In genomic region chr9:81374459-81374858, GRCh38 we compare ENCODE assay signal across 21 cellular contexts.
A peak's percentile ranks its signal among the peaks of the same experiment; 100 is the strongest.
DNase-seq lines count a peak whose midpoint lies in the region; ATAC-seq and TF ChIP-seq lines count a peak whose summit lies in the region.
"Had no signal": no experiment of that assay in that cellular context is flagged by ENCODE, and none has a peak within 500 bp of the region (broad histone marks: within the 10 kb centered on the region; RNA-seq: fewer than 3 reads in every experiment).

No MANE protein-coding gene starts in this region.

- CTCF ChIA-PET in HEK293 (lab: Yijun Ruan, JAX), result no interaction called here
- CTCF ChIA-PET in CD8-positive, alpha-beta memory T cell (lab: Charles Lee), result no interaction called here

- H3K4me1 Mint-ChIP-seq in brain, result peaks cover 68% of the 10 kb centered on the region
- no peaks in the 10 kb centered on the region for H3K4me1 Mint-ChIP-seq in CD8-positive, alpha-beta memory T cell

- in situ Hi-C loops in KBM-7 (cut with MboI; ENCODE audit: low pct_unique_long_range_greater_than_20kb, low sequenced_read_pairs), result no loop called here

- H3K4me3 ChIP-seq in HEK293 (ENCODE audit: low read depth, low read length) (no peak overlapping the region), mesodermal cell (ENCODE audit: extremely low read depth, insufficient read depth, low read length, poor library complexity, severe bottlenecking) (no peak overlapping the region)
- no peak overlapping the region for H3K4me3 ChIP-seq in CD8-positive, alpha-beta memory T cell (ENCODE audit: low read length)
- H3K4me3 ChIP-seq: MG63, SJCRH30 had no signal

- ATAC-seq in HG02938 (IDR thresholded peaks at IDR 0.05; ENCODE audit: unreplicated experiment), result no peak
- ATAC-seq: CD8-positive, alpha-beta T cell; Panc1 had no signal

- H3K27me3 ChIP-seq in CD8-positive, alpha-beta memory T cell (ENCODE audit: insufficient read depth, low read length, poor library complexity, severe bottlenecking), result no peaks in the 10 kb centered on the region
- H3K27me3 ChIP-seq: MG63, SJCRH30 had no signal

- TF ChIP-seq CTCF in HEK293 (tag by site-specific recombination; IDR thresholded peaks at IDR 0.05), result no peak
- TF ChIP-seq CTCF in brain (conservative IDR thresholded peaks at IDR 0.05), result no peak

- H3K9me3 Mint-ChIP-seq in brain, result peaks cover 0 to 6% (median 0%) of the 10 kb centered on the region in 5 experiments
- H3K9me3 Mint-ChIP-seq in CD8-positive, alpha-beta memory T cell, result peaks cover 0 to 33% (median 2%) of the 10 kb centered on the region in 5 donors
- H3K9me3 Mint-ChIP-seq: CD8-positive, alpha-beta T cell had no signal

- H3K4me1 ChIP-seq in HEK293 (ENCODE audit: control insufficient read depth, insufficient read depth, low read length) (peaks cover 14% of the 10 kb centered on the region), mesodermal cell (ENCODE audit: control insufficient read depth, insufficient read depth, low read length, poor library complexity, severe bottlenecking) (peaks cover 12% of the 10 kb centered on the region)
- no peaks in the 10 kb centered on the region for H3K4me1 ChIP-seq in CD8-positive, alpha-beta memory T cell (ENCODE audit: insufficient read depth, low read length)
- H3K4me1 ChIP-seq: SJCRH30 had no signal

- POLR2A ChIA-PET in HEK293 (lab: Yijun Ruan, JAX), result interaction anchor here (1.0 kb wide), 1 partner anchor 24 kb away, joined by 3 read pairs; no protein-coding TSS in a partner anchor
- POLR2A ChIA-PET in CD8-positive, alpha-beta memory T cell (lab: Charles Lee), result no interaction called here

- 100% methylated on average over 1 of the region's 2 CpGs; no CpG with 5 or more reads in 1 of the 2 experiments for WGBS in mesodermal cell (ENCODE audit: insufficient coverage in 2 of 2), 2 experiments

- H3K27ac ChIP-seq in HEK293 (ENCODE audit: extremely low read depth, low read depth, low read length), result peak overlapping the region; percentile 45; the same call in 1 of the 2 replicates
- peak overlapping the region; percentile 47 for H3K27ac ChIP-seq in mesodermal cell (ENCODE audit: low read depth, low read length, severe bottlenecking)
- no peak overlapping the region for H3K27ac ChIP-seq in CD8-positive, alpha-beta memory T cell (ENCODE audit: low read depth, low read length)
- H3K27ac ChIP-seq: SJCRH30 had no signal

- H3K27me3 Mint-ChIP-seq in brain, result no peaks in the 10 kb centered on the region
- H3K27me3 Mint-ChIP-seq in CD8-positive, alpha-beta memory T cell, result no peaks in the 10 kb centered on the region

- no peaks in the 10 kb centered on the region for H3K36me3 Mint-ChIP-seq in brain
- no peaks in the 10 kb centered on the region for H3K36me3 Mint-ChIP-seq in CD8-positive, alpha-beta memory T cell
- H3K36me3 Mint-ChIP-seq: CD8-positive, alpha-beta T cell had no signal

- DNase-seq in CD8-positive, alpha-beta memory T cell, result no peak
- DNase-seq in activated naive CD4-positive, alpha-beta T cell treated with anti-CD3 and anti-CD28 coated beads, Interleukin-2, amount 50 U/mL, for 16 hours, result no peak
- DNase-seq in KBM-7, result no peak
- DNase-seq: C1 segment of cervical spinal cord; Calu3; CD8-positive, alpha-beta T cell; DMS153; Kasumi-1; MG63; NCI-H1048; NCI-H1417 treated with DMSO at 0.1 percent for 48 hours; NCI-H187 treated with DMSO at 0.1 percent for 48 hours; NCI-H2227 treated with DMSO at 0.1 percent for 48 hours; NCI-H510A; NK-92 treated with Interleukin-12 subunit alpha and Interleukin-12 subunit beta, amount 100 ng/mL, for 24 hours; SJCRH30 had no signal

- H3K36me3 ChIP-seq in HEK293 (ENCODE audit: control insufficient read depth in 2 of 2, insufficient read depth in 1 of 2, low read length in 2 of 2) (no peaks in the 10 kb centered on the region), mesodermal cell (ENCODE audit: control insufficient read depth, insufficient read depth, low read length) (no peaks in the 10 kb centered on the region)
- H3K36me3 ChIP-seq in CD8-positive, alpha-beta memory T cell (ENCODE audit: insufficient read depth, low read length), result no peaks in the 10 kb centered on the region
- H3K36me3 ChIP-seq: MG63, SJCRH30 had no signal

- peak overlapping the region in 3 of 5 experiments; percentile 18 to 35 (median 26) for H3K27ac Mint-ChIP-seq in brain
- H3K27ac Mint-ChIP-seq in CD8-positive, alpha-beta memory T cell, result no peak overlapping the region
- H3K27ac Mint-ChIP-seq: CD8-positive, alpha-beta T cell had no signal

- no peak overlapping the region for H3K4me3 Mint-ChIP-seq in brain
- H3K4me3 Mint-ChIP-seq in CD8-positive, alpha-beta memory T cell, result no peak overlapping the region
- H3K4me3 Mint-ChIP-seq: CD8-positive, alpha-beta T cell had no signal

- H3K9me3 ChIP-seq in HEK293 (ENCODE audit: control insufficient read depth, insufficient read depth, low read depth, low read length) (no peaks in the 10 kb centered on the region), mesodermal cell (ENCODE audit: control insufficient read depth, low read length) (no peaks in the 10 kb centered on the region)
- H3K9me3 ChIP-seq in CD8-positive, alpha-beta memory T cell (ENCODE audit: low read length), result no peaks in the 10 kb centered on the region
- H3K9me3 ChIP-seq: MG63, SJCRH30 had no signal

TF ChIP-seq in HEK293, 187 proteins besides CTCF, POLR2A, EP300 and RAD21 (continues in another document):
- TF ChIP-seq ZBTB11 (tag by site-specific recombination; conservative IDR thresholded peaks at IDR 0.05; ENCODE audit: low read depth) (no peak), ZSCAN5A (tag by site-specific recombination; IDR thresholded peaks at IDR 0.05) (no peak), ZNF211 (tag by site-specific recombination; IDR thresholded peaks at IDR 0.05; ENCODE audit: low read depth) (no peak), ZNF10 (tag by site-specific recombination; IDR thresholded peaks at IDR 0.05) (no peak), ZNF148 (tag by site-specific recombination; IDR thresholded peaks at IDR 0.05; ENCODE audit: borderline replicate concordance) (no peak)

Comparison
In these comparisons a context has a peak if more than half of its experiments do, and no peak if none do; other contexts are left out.
1. H3K27ac Mint-ChIP-seq: peak in brain (3 of 5); none in CD8-positive, alpha-beta memory T cell (0 of 8).